1 cellular context compared by ENCODE assay signal in genomic region chr7:82572195-82572880, GRCh38.
A peak's percentile ranks its signal among the peaks of the same experiment; 100 is the strongest.
TF ChIP-seq lines count a peak whose summit lies in the region.

No MANE protein-coding gene starts in this region.

TF ChIP-seq in HEK293, 187 proteins besides CTCF, POLR2A, EP300 and RAD21 (continued from another document):
- no peak for TF ChIP-seq ZNF184 (tag by site-specific recombination; IDR thresholded peaks at IDR 0.05)
- no peak for TF ChIP-seq ZNF555 (tag by site-specific recombination; conservative IDR thresholded peaks at IDR 0.05)
- no peak for TF ChIP-seq ZBTB1 (tag by site-specific recombination; IDR thresholded peaks at IDR 0.05)
- TF ChIP-seq ZNF660 (tag by site-specific recombination; IDR thresholded peaks at IDR 0.05) = 0 out of 2 replicates have a peak, but pooled peaks have one; percentile 41
- TF ChIP-seq ZNF311 (tag by site-specific recombination; IDR thresholded peaks at IDR 0.05; ENCODE audit: borderline replicate concordance) = no peak
- no peak for TF ChIP-seq ZNF280C (tag by site-specific recombination; IDR thresholded peaks at IDR 0.05)
- no peak for TF ChIP-seq ZBTB44 (tag by site-specific recombination; IDR thresholded peaks at IDR 0.05)
- peak; percentile 87 for TF ChIP-seq PRDM4 (tag by site-specific recombination; IDR thresholded peaks at IDR 0.05)
- peak; percentile 87 for TF ChIP-seq ZNF654 (tag by site-specific recombination; IDR thresholded peaks at IDR 0.05; ENCODE audit: low read depth)
- TF ChIP-seq ZBTB20 (tag by site-specific recombination; IDR thresholded peaks at IDR 0.05) = 0 out of 2 replicates have a peak, but pooled peaks have one; percentile 25
- TF ChIP-seq ZNF791 (tag by site-specific recombination; IDR thresholded peaks at IDR 0.05) = no peak
- TF ChIP-seq ZNF626 (tag by site-specific recombination; IDR thresholded peaks at IDR 0.05) = no peak
- peak; percentile 51; the same call in 1 of the 2 replicates for TF ChIP-seq ZBTB11 (tag by site-specific recombination; conservative IDR thresholded peaks at IDR 0.05; ENCODE audit: low read depth)
